22 cellular contexts compared by ENCODE assay signal in the genomic region with DNA sequence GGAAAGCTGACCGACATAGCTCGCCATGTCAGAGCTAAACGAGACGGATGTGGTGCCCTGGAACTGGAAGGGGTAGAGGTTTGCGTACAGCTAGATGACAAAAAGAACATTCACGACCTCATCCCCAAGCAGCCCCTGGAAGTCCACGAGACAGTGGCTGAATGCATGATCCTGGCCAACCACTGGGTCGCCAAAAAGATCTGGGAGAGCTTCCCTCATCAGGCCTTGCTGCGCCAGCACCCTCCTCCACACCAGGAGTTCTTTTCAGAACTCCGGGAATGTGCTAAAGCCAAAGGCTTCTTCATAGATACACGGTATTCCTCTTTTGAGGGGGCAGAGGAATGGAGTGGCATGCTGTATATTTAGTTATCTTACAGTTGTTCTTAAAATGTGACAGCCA.
"Had no signal": no experiment of that assay in that cellular context is flagged by ENCODE, and none has a peak within 500 bp of the region (broad histone marks: within the 10 kb centered on the region; RNA-seq: fewer than 3 reads in every experiment).

No MANE protein-coding gene starts in this region.

- H3K4me1 ChIP-seq: SJSA1 had no signal

- H3K4me3 ChIP-seq: MG63, SJSA1, SK-N-MC had no signal

- H3K27ac ChIP-seq: SJSA1, SK-N-MC had no signal

- DNase-seq: IMR-90, Karpas-422, KG1, MG63, NCI-H1092, NCI-H1105 treated with DMSO at 0.1 percent for 48 hours, NCI-H1436, NCI-H187, NCI-H2029, NCI-H2081 treated with DMSO at 0.1 percent for 48 hours, NCI-H2171, NCI-H226, NCI-H446, NCI-H510A, NCI-H524 treated with DMSO at 0.1 percent for 48 hours, NCI-H69, NCI-H774, Right ventricle myocardium superior, RPMI8226, SIG-M5 had no signal

- H3K27me3 ChIP-seq: MG63, SJSA1 had no signal

- H3K9me3 ChIP-seq: MG63, SJSA1 had no signal
